Comparison of ENCODE assay signal across 26 cellular contexts in genomic region chr2:3154146-3154545, GRCh38.
"Had no signal": no experiment of that assay in that cellular context is flagged by ENCODE, and none has a peak within 500 bp of the region (broad histone marks: within the 10 kb centered on the region; RNA-seq: fewer than 3 reads in every experiment).

No MANE protein-coding gene starts in this region.

- H3K27me3 ChIP-seq: adrenal gland, ascending aorta, brain microvascular endothelial cell, foreskin keratinocyte, left lung, sigmoid colon, transverse colon, uterus had no signal

- H3K4me3 Mint-ChIP-seq: activated naive CD8-positive, alpha-beta T cell; activated T-cell treated with anti-CD3 and anti-CD28 coated beads, Interleukin-2, amount 50 U/mL, for 24 hours; activated T-helper 17 cell treated with anti-CD3 and anti-CD28 coated beads, Interleukin-2, amount 50 U/mL, for 72 hours; dendritic cell treated with granulocyte-macrophage colony-stimulating factor and Interleukin-4, amounts not matched to agents 40 ng/mL and 50 ng/mL, for 4 days; naive thymus-derived CD4-positive, alpha-beta T cell; neural crest cell; stimulated activated naive B cell treated with anti-CD40 and anti-IgM and Interleukin-4, amounts not matched to agents 10 μg/mL and 1 μg/mL and 100 μg/mL, for 72 hours had no signal

- DNase-seq: activated naive CD4-positive, alpha-beta T cell; activated T-cell treated with anti-CD3 and anti-CD28 coated beads, Interleukin-2, amount 50 U/mL, for 24 hours; adrenal gland; brain microvascular endothelial cell; caudate nucleus; effector CD8-positive, alpha-beta T cell; erythroblast; foreskin keratinocyte; kidney glomerular epithelial cell; left lung; naive thymus-derived CD4-positive, alpha-beta T cell; occipital lobe; retina; sigmoid colon; stimulated activated CD4-positive, alpha-beta T cell treated with anti-CD3 and anti-CD28 coated beads, Interleukin-15, amount 100 ng/mL, for 24 hours; stimulated activated naive B cell treated with anti-CD40 and anti-IgM and Interleukin-4, amounts not matched to agents 10 μg/mL and 1 μg/mL and 100 μg/mL, for 72 hours; transverse colon; uterus had no signal

- H3K27ac Mint-ChIP-seq: activated naive CD8-positive, alpha-beta T cell; activated T-cell treated with anti-CD3 and anti-CD28 coated beads, Interleukin-2, amount 50 U/mL, for 24 hours; activated T-helper 17 cell treated with anti-CD3 and anti-CD28 coated beads, Interleukin-2, amount 50 U/mL, for 72 hours; dendritic cell treated with granulocyte-macrophage colony-stimulating factor and Interleukin-4, amounts not matched to agents 40 ng/mL and 50 ng/mL, for 4 days; naive thymus-derived CD4-positive, alpha-beta T cell; progenitor cell of endocrine pancreas; stimulated activated naive B cell treated with anti-CD40 and anti-IgM and Interleukin-4, amounts not matched to agents 10 μg/mL and 1 μg/mL and 100 μg/mL, for 72 hours had no signal

- H3K27ac ChIP-seq: adrenal gland, ascending aorta, brain microvascular endothelial cell, foreskin keratinocyte, left lung, sigmoid colon, transverse colon, uterus had no signal

- H3K4me2 ChIP-seq: smooth muscle cell had no signal

- H3K36me3 ChIP-seq: adrenal gland, ascending aorta, brain microvascular endothelial cell, left lung, sigmoid colon, transverse colon, uterus had no signal

- H3K9me3 ChIP-seq: adrenal gland, ascending aorta, sigmoid colon, transverse colon, uterus had no signal

- H3K4me3 ChIP-seq: adrenal gland, ascending aorta, left lung, lung, sigmoid colon, smooth muscle cell, transverse colon, uterus had no signal

- H3K27me3 Mint-ChIP-seq: activated naive CD8-positive, alpha-beta T cell; activated T-cell treated with anti-CD3 and anti-CD28 coated beads, Interleukin-2, amount 50 U/mL, for 24 hours; activated T-helper 17 cell treated with anti-CD3 and anti-CD28 coated beads, Interleukin-2, amount 50 U/mL, for 72 hours; dendritic cell treated with granulocyte-macrophage colony-stimulating factor and Interleukin-4, amounts not matched to agents 40 ng/mL and 50 ng/mL, for 4 days; naive thymus-derived CD4-positive, alpha-beta T cell; progenitor cell of endocrine pancreas; stimulated activated naive B cell treated with anti-CD40 and anti-IgM and Interleukin-4, amounts not matched to agents 10 μg/mL and 1 μg/mL and 100 μg/mL, for 72 hours had no signal

- H3K9me3 Mint-ChIP-seq: dendritic cell treated with granulocyte-macrophage colony-stimulating factor and Interleukin-4, amounts not matched to agents 40 ng/mL and 50 ng/mL, for 4 days had no signal

- H3K4me1 ChIP-seq: adrenal gland, ascending aorta, foreskin keratinocyte, left lung, sigmoid colon, transverse colon, uterus had no signal

- ATAC-seq: activated T-helper 17 cell treated with anti-CD3 and anti-CD28 coated beads, Interleukin-2, amount 50 U/mL, for 72 hours; left lung; naive thymus-derived CD4-positive, alpha-beta T cell; stimulated activated naive B cell treated with anti-CD40 and anti-IgM and Interleukin-4, amounts not matched to agents 10 μg/mL and 1 μg/mL and 100 μg/mL, for 72 hours had no signal

- H3K4me1 Mint-ChIP-seq: activated T-helper 17 cell treated with anti-CD3 and anti-CD28 coated beads, Interleukin-2, amount 50 U/mL, for 72 hours; neural crest cell had no signal
